ENCODE assay signal across 9 cellular contexts in the genomic region with DNA sequence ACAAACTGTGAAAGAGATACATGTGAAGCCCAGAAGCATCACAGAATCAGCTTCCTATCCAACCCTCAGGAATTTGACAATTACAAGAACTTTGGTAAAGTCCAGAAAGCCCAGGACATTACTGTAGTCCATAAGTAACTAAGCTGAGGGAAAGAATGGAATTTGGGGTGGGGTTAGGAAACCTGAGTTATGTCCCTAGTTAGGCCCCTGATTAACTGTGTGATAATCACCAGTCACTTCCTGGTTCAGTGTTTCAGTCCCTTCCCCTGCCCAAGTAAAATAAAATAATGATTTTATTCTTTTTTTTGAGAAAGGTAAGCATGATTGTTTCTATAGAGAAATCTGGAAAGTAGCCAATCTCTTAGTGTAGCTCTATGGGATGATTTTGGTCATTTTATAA. TPM values are rescaled to one million over a fixed set of nuclear protein-coding genes. Genes with fewer than 3 reads are reported as not detected.
DNase-seq lines count a peak whose midpoint lies in the region; ATAC-seq and TF ChIP-seq lines count a peak whose summit lies in the region.
"Not testable (repeated sequence)": the region's sequence is repeated elsewhere in the genome, so short reads cannot be mapped to it uniquely, and the experiment has no call there.
"Had no signal": no experiment of that assay in that cellular context is flagged by ENCODE, and none has a peak within 500 bp of the region (broad histone marks: within the 10 kb centered on the region; RNA-seq: fewer than 3 reads in every experiment).

No MANE protein-coding gene starts in this region.

- H3K4me1 ChIP-seq in GM23248 (ENCODE audit: insufficient read depth) = peaks cover 13% of the 10 kb centered on the region; the same call in 1 of the 2 replicates
- not testable (repeated sequence) for H3K4me1 ChIP-seq in body of pancreas; mucosa of descending colon (ENCODE audit: low read depth)

- CTCF ChIA-PET in CD4-positive, alpha-beta T cell (lab: Charles Lee); activated CD4-positive, alpha-beta T cell treated with anti-CD3 and anti-CD28 coated beads for 36 hours (lab: Charles Lee): not testable (repeated sequence)

- not testable (repeated sequence) for H3K9me2 ChIP-seq in GM23248 (ENCODE audit: insufficient read depth)

- ATAC-seq in CD4-positive, alpha-beta T cell (ENCODE audit: poor library complexity) = peak; percentile 30
- peak; percentile 5 for ATAC-seq in activated CD4-positive, alpha-beta T cell treated with anti-CD3 and anti-CD28 coated beads for 36 hours
- peak; percentile 52 for ATAC-seq in body of pancreas
- ATAC-seq in mucosa of descending colon = peak; percentile 35

- POLR2A ChIA-PET in CD4-positive, alpha-beta T cell (lab: Charles Lee); activated CD4-positive, alpha-beta T cell treated with anti-CD3 and anti-CD28 coated beads for 36 hours (lab: Charles Lee): not testable (repeated sequence)

- not testable (repeated sequence) for H3K9me3 ChIP-seq in CD4-positive, alpha-beta T cell (ENCODE audit: control insufficient read depth, low read length); GM23248 (ENCODE audit: low read depth); body of pancreas; mucosa of descending colon

- in situ Hi-C loops in GM23248 (cut with MboI) = not testable (repeated sequence)

- not testable (repeated sequence) for H3F3A ChIP-seq in GM23248 (ENCODE audit: insufficient read depth)

- not testable (repeated sequence) for H3K36me3 Mint-ChIP-seq in CD4-positive, alpha-beta T cell (ENCODE audit: low read depth); activated CD4-positive, alpha-beta T cell treated with anti-CD3 and anti-CD28 coated beads for 36 hours (ENCODE audit: low read depth)

- H3K9ac ChIP-seq in GM23248 = not testable (repeated sequence)

- not testable (repeated sequence) for H2AFZ ChIP-seq in GM23248

- H3K27me3 Mint-ChIP-seq in CD4-positive, alpha-beta T cell; activated CD4-positive, alpha-beta T cell treated with anti-CD3 and anti-CD28 coated beads for 36 hours: not testable (repeated sequence)

- not testable (repeated sequence) for H3K4me3 ChIP-seq in GM23248; NB4 (ENCODE audit: low read depth, low read length); body of pancreas; mucosa of descending colon

- not testable (repeated sequence) for H3K27ac Mint-ChIP-seq in CD4-positive, alpha-beta T cell; activated CD4-positive, alpha-beta T cell treated with anti-CD3 and anti-CD28 coated beads for 36 hours

- H3K27ac ChIP-seq in CD4-positive, alpha-beta T cell (ENCODE audit: low read depth, low read length); body of pancreas: not testable (repeated sequence)
- H3K27ac ChIP-seq in GM23248 = peak overlapping the region; percentile 61

- TF ChIP-seq CTCF in CD4-positive, alpha-beta T cell (IDR thresholded peaks at IDR 0.05); NB4 (IDR thresholded peaks at IDR 0.05; ENCODE audit: low read depth, low read length); body of pancreas (IDR thresholded peaks at IDR 0.05); mucosa of descending colon (IDR thresholded peaks at IDR 0.05): not testable (repeated sequence)

- not testable (repeated sequence) for H4K20me1 ChIP-seq in GM23248 (ENCODE audit: insufficient read depth)

- DNase-seq in CD4-positive, alpha-beta T cell; GM23248; activated CD4-positive, alpha-beta T cell treated with anti-CD3 and anti-CD28 coated beads for 36 hours; body of pancreas; mucosa of descending colon: not testable (repeated sequence)
- DNase-seq in NB4 (ENCODE audit: low read depth) (peak; percentile 12), glomerular visceral epithelial cell (ENCODE audit: extremely low spot score) (peak; percentile 29)

- H3K9me3 Mint-ChIP-seq in CD4-positive, alpha-beta T cell; activated CD4-positive, alpha-beta T cell treated with anti-CD3 and anti-CD28 coated beads for 36 hours (ENCODE audit: low read depth): not testable (repeated sequence)

- intact Hi-C loops in CD4-positive, alpha-beta T cell (cut with DNase I, micrococcal nuclease); activated CD4-positive, alpha-beta T cell treated with anti-CD3 and anti-CD28 coated beads for 36 hours (cut with DNase I, micrococcal nuclease); body of pancreas (cut with DNase I); mucosa of descending colon (cut with DNase I, micrococcal nuclease): not testable (repeated sequence)

- not testable (repeated sequence) for H3K4me1 Mint-ChIP-seq in CD4-positive, alpha-beta T cell (ENCODE audit: low read depth); activated CD4-positive, alpha-beta T cell treated with anti-CD3 and anti-CD28 coated beads for 36 hours

- H3K27me3 ChIP-seq in CD4-positive, alpha-beta T cell (ENCODE audit: control insufficient read depth, insufficient read depth, low read length); GM23248 (replicated peaks; ENCODE audit: insufficient read depth); body of pancreas: not testable (repeated sequence)

- not testable (repeated sequence) for H3K36me3 ChIP-seq in GM23248 (ENCODE audit: low read depth); body of pancreas (replicated peaks in 1 of 2; ENCODE audit: insufficient read depth in 1 of 2, low read depth in 2 of 2); mucosa of descending colon (ENCODE audit: low read depth)

- not testable (repeated sequence) for H3K79me2 ChIP-seq in GM23248 (ENCODE audit: insufficient read depth)

- not testable (repeated sequence) for TF ChIP-seq POLR2A in NB4 (IDR thresholded peaks at IDR 0.05; ENCODE audit: extremely low read depth, insufficient read length); body of pancreas (IDR thresholded peaks at IDR 0.05)

- H3K4me3 Mint-ChIP-seq in CD4-positive, alpha-beta T cell; activated CD4-positive, alpha-beta T cell treated with anti-CD3 and anti-CD28 coated beads for 36 hours: not testable (repeated sequence)

- not testable (repeated sequence) for H3K4me2 ChIP-seq in GM23248 (ENCODE audit: unreplicated experiment)

RNA-seq across cellular contexts. Expression of gene MRPL45, which starts 11.0 kb away (rescaled TPM):
- 10 to 100 TPM; 17.5 to 17.7 TPM for total RNA-seq in CD4-positive, alpha-beta T cell
- total RNA-seq in GM23248 (2014; rRNA removed; shearing (Covaris generic)) = 30.0 and 42.6 TPM in 2 replicates
- polyA plus RNA-seq in GM23248 (2016; fragmentation: Nextera tagmentation; extraction: Ambion mirVana) = 29.5 and 32.0 TPM in 2 replicates
- total RNA-seq in activated CD4-positive, alpha-beta T cell treated with anti-CD3 and anti-CD28 coated beads for 36 hours = 10 to 100 TPM; 54.4 to 57.4 TPM
- 10 to 100 TPM; 17.9 to 24.7 TPM for total RNA-seq in body of pancreas
- 10 to 100 TPM; 25.7 to 28.1 (median 27.9) TPM for total RNA-seq in mucosa of descending colon

RNA-seq across cellular contexts. Expression of gene GPR179, which starts 57.8 kb away (rescaled TPM):
- not detected for total RNA-seq in CD4-positive, alpha-beta T cell
- not detected in 2 replicates for total RNA-seq in GM23248 (2014; rRNA removed; shearing (Covaris generic))
- polyA plus RNA-seq in GM23248 (2016; fragmentation: Nextera tagmentation; extraction: Ambion mirVana) = not detected in 2 replicates
- under 1 TPM; 0.05 to 0.07 TPM for total RNA-seq in activated CD4-positive, alpha-beta T cell treated with anti-CD3 and anti-CD28 coated beads for 36 hours
- total RNA-seq in body of pancreas = under 1 TPM in 1 of 2 donors, not detected in 1; under 0.01 TPM
- under 1 TPM; 0.02 to 0.38 (median 0.09) TPM for total RNA-seq in mucosa of descending colon
- polyA plus RNA-seq: BJ; CD8-positive, alpha-beta memory T cell had no signal
